8 cellular contexts compared by ENCODE assay signal in genomic region chr12:113422030-113422900, GRCh38. TPM values are rescaled to one million over a fixed set of nuclear protein-coding genes. Genes with fewer than 3 reads are reported as not detected.
DNase-seq lines count a peak whose midpoint lies in the region; ATAC-seq and TF ChIP-seq lines count a peak whose summit lies in the region.

Gene SDSL, plus strand, starts transcription at chr12:113422380. Its CDS starts 5,603 bp downstream, at chr12:113427983.

- H3K4me3 ChIP-seq in right cardiac atrium (ENCODE audit: low read length), result peak within 1 kb of the TSS; percentile 45
- H3K4me3 ChIP-seq in psoas muscle, result peak within 1 kb of the TSS; percentile 59

- no peak for TF ChIP-seq CTCF in psoas muscle (IDR thresholded peaks at IDR 0.05)

- H3K27ac ChIP-seq in right cardiac atrium (ENCODE audit: low read length), result no peak within 1 kb of the TSS
- H3K27ac ChIP-seq in psoas muscle, result no peak within 1 kb of the TSS

- intact Hi-C loops in right cardiac atrium (cut with DNase I), result loop anchor here (5.0 to 10.0 kb wide), 3 partner anchors 107 to 227 kb away; no protein-coding TSS in a partner anchor
- intact Hi-C loops in psoas muscle (cut with DNase I), result no loop called here

- 8% methylated on average over 13 of the region's 13 CpGs for WGBS in right cardiac atrium
- 14 to 17% (median 14%) methylated on average over 13 of the region's 13 CpGs for WGBS in psoas muscle, 3 donors

- no peaks in the 10 kb centered on the region for H3K9me3 ChIP-seq in right cardiac atrium (ENCODE audit: control insufficient read depth, low read length)
- no peaks in the 10 kb centered on the region for H3K9me3 ChIP-seq in psoas muscle

- DNase-seq in COLO829 (ENCODE audit: low spot score), result peak; percentile 77
- peak; percentile 58 for DNase-seq in NCI-H82 (lab: John Stamatoyannopoulos, UW)
- DNase-seq in amygdala (lab: John Stamatoyannopoulos, UW), result peak in 41 of 56 donors; percentile 13 to 75 (median 44)
- peak; percentile 69 to 87 (median 83) for DNase-seq in right cardiac atrium
- DNase-seq in psoas muscle, result peak; percentile 60 to 64
- no peak for DNase-seq in stimulated activated naive CD4-positive, alpha-beta T cell treated with Interleukin-2 at 50 U/mL for 16 hours (lab: John Stamatoyannopoulos, UW)

- ATAC-seq in HG03108 (IDR thresholded peaks at IDR 0.05; ENCODE audit: unreplicated experiment) (peak; percentile 85), right cardiac atrium (peak; percentile 91 to 92), psoas muscle (peak; percentile 54 to 76 (median 72))

- peak; percentile 69 for TF ChIP-seq POLR2A in GM19099 (IDR thresholded peaks at IDR 0.05; ENCODE audit: extremely low read depth, insufficient read length, low read depth)

- no peaks in the 10 kb centered on the region for H3K4me1 ChIP-seq in right cardiac atrium (ENCODE audit: control insufficient read depth, insufficient read depth, low read length)
- H3K4me1 ChIP-seq in psoas muscle, result no peaks in the 10 kb centered on the region

- no peaks in the 10 kb centered on the region for H3K27me3 ChIP-seq in right cardiac atrium (ENCODE audit: control insufficient read depth, insufficient read depth)
- no peaks in the 10 kb centered on the region for H3K27me3 ChIP-seq in psoas muscle (ENCODE audit: insufficient read depth in 3 of 3, low read length in 2 of 3)

- H3K36me3 ChIP-seq in psoas muscle (ENCODE audit: insufficient read depth in 1 of 2, low read depth in 1 of 2), result no peaks in the 10 kb centered on the region

RNA-seq across cellular contexts. Expression of gene SDSL, which starts in this region (rescaled TPM):
- total RNA-seq in right cardiac atrium (1 to 10 TPM; 4.2 to 9.5 (median 5.7) TPM), psoas muscle (1 to 10 TPM in 2 of 4 donors, under 1 TPM in 2; 0.89 to 6.0 (median 2.2) TPM)
- polyA plus RNA-seq in right cardiac atrium (8.0 TPM), psoas muscle (1 to 10 TPM in 1 of 3 donors, under 1 TPM in 2; 0.48 to 2.1 (median 0.53) TPM)

Comparison
In these comparisons a context has a peak if more than half of its experiments do, and no peak if none do; other contexts are left out.
1. intact Hi-C loops: an anchor here in right cardiac atrium (5.0 to 10.0 kb wide); none called in psoas muscle.